Comparison of ENCODE assay signal across 9 cellular contexts in genomic region chr14:50520947-50521815, GRCh38. TPM values are rescaled to one million over a fixed set of nuclear protein-coding genes. Genes with fewer than 3 reads are reported as not detected.
A peak's percentile ranks its signal among the peaks of the same experiment; 100 is the strongest.
DNase-seq lines count a peak whose midpoint lies in the region; ATAC-seq lines count a peak whose summit lies in the region.
"Had no signal": no experiment of that assay in that cellular context is flagged by ENCODE, and none has a peak within 500 bp of the region (broad histone marks: within the 10 kb centered on the region; RNA-seq: fewer than 3 reads in every experiment).

No MANE protein-coding gene starts in this region.

- H3K27ac ChIP-seq in esophagus (ENCODE audit: low read depth in 2 of 2, low read length in 1 of 2), result peak overlapping the region; percentile 6 to 11
- H3K27ac ChIP-seq: BLaER1 treated with 17β-estradiol and CSF1 and Interleukin-3, amounts not matched to agents 10 nM and 100 nM had no signal

- H3K27me3 ChIP-seq in esophagus (ENCODE audit: control insufficient read depth in 1 of 2, insufficient read depth in 2 of 2, low read length in 2 of 2), result no peaks in the 10 kb centered on the region
- H3K27me3 ChIP-seq: BLaER1 treated with 17β-estradiol and CSF1 and Interleukin-3, amounts not matched to agents 10 nM and 100 nM had no signal

- DNase-seq in activated T-cell treated with anti-CD3 and anti-CD28 coated beads for 24 hours (ENCODE audit: low read depth) (peak; percentile 57), NCI-H1694 treated with DMSO at 0.1 percent for 48 hours (lab: John Stamatoyannopoulos, UW) (no peak), NCI-H510A (lab: John Stamatoyannopoulos, UW) (no peak)
- no peak for DNase-seq in activated T-cell treated with anti-CD3 and anti-CD28 coated beads, Interleukin-2, amount 50 U/mL, for 1 hour
- DNase-seq in activated CD4-positive, alpha-beta T cell treated with anti-CD3 and anti-CD28 coated beads, Interleukin-2, amount 50 U/mL, for 1 hour, result peak; percentile 10
- DNase-seq in stimulated activated CD4-positive, alpha-beta T cell treated with anti-CD3 and anti-CD28 coated beads, Interleukin-15, amount 100 ng/mL, for 48 hours (ENCODE audit: low read depth in 2 of 2), result peak; percentile 52 to 66

- no peaks in the 10 kb centered on the region for H3K36me3 ChIP-seq in esophagus (ENCODE audit: control insufficient read depth in 2 of 2, insufficient read depth in 2 of 2, low read length in 1 of 2)

- H3K4me1 ChIP-seq in esophagus (ENCODE audit: control insufficient read depth in 2 of 2, insufficient read depth in 2 of 2, low read length in 1 of 2), result no peaks in the 10 kb centered on the region

- no peak overlapping the region for H3K4me3 ChIP-seq in esophagus (ENCODE audit: low read depth in 1 of 2, low read length in 2 of 2)
- H3K4me3 ChIP-seq: BLaER1 treated with 17β-estradiol and CSF1 and Interleukin-3, amounts not matched to agents 10 nM and 100 nM had no signal

- H3K9me3 ChIP-seq in esophagus (ENCODE audit: control insufficient read depth in 2 of 2, insufficient read depth in 1 of 2, low read depth in 1 of 2, low read length in 1 of 2), result no peaks in the 10 kb centered on the region

- WGBS in esophagus, 2 donors, result 35 to 37% methylated on average over 5 of the region's 5 CpGs

- peak; percentile 66 for ATAC-seq in HG03135 (IDR thresholded peaks at IDR 0.05; ENCODE audit: unreplicated experiment)

RNA-seq across cellular contexts. Expression of gene MAP4K5, which starts 11.2 kb away (rescaled TPM):
- 10 to 100 TPM; 15.4 to 20.3 TPM for polyA plus RNA-seq in esophagus

RNA-seq across cellular contexts. Expression of gene ATL1, which starts 38.8 kb away (rescaled TPM):
- polyA plus RNA-seq in esophagus, result 1 to 10 TPM; 1.7 to 3.0 TPM

Comparison
In these comparisons a context has a peak if more than half of its experiments do, and no peak if none do; other contexts are left out.
1. DNase-seq: peak in activated T-cell treated with anti-CD3 and anti-CD28 coated beads for 24 hours (single experiment), activated CD4-positive, alpha-beta T cell treated with anti-CD3 and anti-CD28 coated beads, Interleukin-2, amount 50 U/mL, for 1 hour (single experiment) and stimulated activated CD4-positive, alpha-beta T cell treated with anti-CD3 and anti-CD28 coated beads, Interleukin-15, amount 100 ng/mL, for 48 hours (2 of 2); none in activated T-cell treated with anti-CD3 and anti-CD28 coated beads, Interleukin-2, amount 50 U/mL, for 1 hour (single experiment), NCI-H1694 treated with DMSO at 0.1 percent for 48 hours (single experiment) and NCI-H510A (single experiment).